12 cellular contexts compared by ENCODE assay signal in the genomic region with DNA sequence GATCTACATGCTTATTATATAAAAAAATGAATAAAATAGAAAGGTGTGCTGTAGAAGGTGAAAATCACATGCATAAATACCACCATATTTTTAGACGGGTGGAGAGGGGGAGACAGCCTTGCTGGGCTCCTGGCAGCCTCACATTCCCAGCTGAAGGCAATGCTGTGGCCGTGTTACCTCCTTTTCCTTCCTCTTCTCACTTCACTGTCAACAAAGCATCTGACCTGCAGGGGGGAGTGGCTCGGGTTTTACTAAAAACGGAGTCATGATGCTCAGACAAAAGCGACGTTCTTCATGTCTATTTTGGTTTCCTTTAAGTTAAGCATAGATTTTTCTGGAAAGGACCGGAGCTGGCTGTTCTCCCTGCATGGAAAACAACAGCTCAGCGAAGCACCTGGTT. TPM values are rescaled to one million over a fixed set of nuclear protein-coding genes. Genes with fewer than 3 reads are reported as not detected.
A peak's percentile ranks its signal among the peaks of the same experiment; 100 is the strongest.
DNase-seq lines count a peak whose midpoint lies in the region; ATAC-seq and TF ChIP-seq lines count a peak whose summit lies in the region.
"Had no signal": no experiment of that assay in that cellular context is flagged by ENCODE, and none has a peak within 500 bp of the region (broad histone marks: within the 10 kb centered on the region; RNA-seq: fewer than 3 reads in every experiment).

No MANE protein-coding gene starts in this region.

- H2AFZ ChIP-seq in hepatocyte: no peak overlapping the region
- H2AFZ ChIP-seq: PC-9 had no signal

- no peaks in the 10 kb centered on the region for H3K36me3 ChIP-seq in HEK293 (ENCODE audit: control insufficient read depth in 2 of 2, insufficient read depth in 1 of 2, low read length in 2 of 2)
- no peaks in the 10 kb centered on the region for H3K36me3 ChIP-seq in hepatocyte (replicated peaks; ENCODE audit: insufficient read depth, low read depth)

- CTCF ChIA-PET in HEK293 (lab: Yijun Ruan, JAX): interaction anchor here (0.8 to 1.0 kb wide), 3 partner anchors 9 to 580 kb away, joined by 3 to 4 read pairs (median 3); no protein-coding TSS in a partner anchor

- H3K27me3 ChIP-seq in hepatocyte: peaks cover 4% of the 10 kb centered on the region

- H4K20me1 ChIP-seq in hepatocyte (ENCODE audit: insufficient read depth, poor library complexity, severe bottlenecking): no peaks in the 10 kb centered on the region

- ATAC-seq in HG02588 (IDR thresholded peaks at IDR 0.05; ENCODE audit: unreplicated experiment): no peak
- ATAC-seq in HG02623 (IDR thresholded peaks at IDR 0.05; ENCODE audit: unreplicated experiment): no peak

- DNase-seq in NCI-H524 (lab: John Stamatoyannopoulos, UW): peak; percentile 40 to 59
- no peak for DNase-seq in NCI-H524 treated with DMSO at 0.1 percent for 48 hours (lab: John Stamatoyannopoulos, UW)
- peak; percentile 60 for DNase-seq in SHP77 treated with DMSO at 0.1 percent for 48 hours (lab: John Stamatoyannopoulos, UW)
- peak; percentile 40 for DNase-seq in left kidney (ENCODE audit: low read depth, low spot score)
- DNase-seq in hepatocyte (ENCODE audit: low spot score): no peak
- DNase-seq: activated CD4-positive, alpha-beta memory T cell treated with anti-CD3 and anti-CD28 coated beads for 36 hours; HCEC 1CT; NCI-H1105 treated with DMSO at 0.1 percent for 48 hours; PC-9 had no signal

- POLR2A ChIA-PET in HEK293 (lab: Yijun Ruan, JAX): interaction anchor here (1.7 kb wide), 1 partner anchor 9 kb away, joined by 3 read pairs; no protein-coding TSS in a partner anchor

- WGBS in hepatocyte (ENCODE audit: low lambda C conversion rate, missing lambda C conversion rate): 34% methylated on average over 8 of the region's 8 CpGs

- H3K4me3 ChIP-seq in HEK293 (ENCODE audit: low read depth, low read length) (no peak overlapping the region), hepatocyte (no peak overlapping the region)
- H3K4me3 ChIP-seq: PC-9 had no signal

- H3K4me1 ChIP-seq in HEK293 (ENCODE audit: control insufficient read depth, insufficient read depth, low read length) (peaks cover 2% of the 10 kb centered on the region; the same call in 1 of the 2 replicates), hepatocyte (ENCODE audit: insufficient read depth) (no peaks in the 10 kb centered on the region)

- H3K27ac ChIP-seq in HEK293 (ENCODE audit: extremely low read depth, low read depth, low read length) (no peak overlapping the region), hepatocyte (no peak overlapping the region)
- H3K27ac ChIP-seq: PC-9 had no signal

- H3K9me2 ChIP-seq in hepatocyte (replicated peaks; ENCODE audit: insufficient read depth): no peaks in the 10 kb centered on the region

- TF ChIP-seq CTCF in HEK293 (tag by site-specific recombination; IDR thresholded peaks at IDR 0.05): no peak
- no peak for TF ChIP-seq CTCF in hepatocyte (IDR thresholded peaks at IDR 0.05; ENCODE audit: poor library complexity)

- no peak overlapping the region for H3K4me2 ChIP-seq in hepatocyte
- H3K4me2 ChIP-seq: PC-9 had no signal

- no peaks in the 10 kb centered on the region for H3K9me3 ChIP-seq in HEK293 (ENCODE audit: control insufficient read depth, insufficient read depth, low read depth, low read length)
- H3K9me3 ChIP-seq in hepatocyte (ENCODE audit: low read depth): no peaks in the 10 kb centered on the region

- H3K79me2 ChIP-seq in hepatocyte: no peaks in the 10 kb centered on the region

TF ChIP-seq in HEK293, 187 proteins besides CTCF, POLR2A, EP300 and RAD21:
- TF ChIP-seq ZNF843 (tag by site-specific recombination; IDR thresholded peaks at IDR 0.05): no peak
- TF ChIP-seq, protein P1, sequence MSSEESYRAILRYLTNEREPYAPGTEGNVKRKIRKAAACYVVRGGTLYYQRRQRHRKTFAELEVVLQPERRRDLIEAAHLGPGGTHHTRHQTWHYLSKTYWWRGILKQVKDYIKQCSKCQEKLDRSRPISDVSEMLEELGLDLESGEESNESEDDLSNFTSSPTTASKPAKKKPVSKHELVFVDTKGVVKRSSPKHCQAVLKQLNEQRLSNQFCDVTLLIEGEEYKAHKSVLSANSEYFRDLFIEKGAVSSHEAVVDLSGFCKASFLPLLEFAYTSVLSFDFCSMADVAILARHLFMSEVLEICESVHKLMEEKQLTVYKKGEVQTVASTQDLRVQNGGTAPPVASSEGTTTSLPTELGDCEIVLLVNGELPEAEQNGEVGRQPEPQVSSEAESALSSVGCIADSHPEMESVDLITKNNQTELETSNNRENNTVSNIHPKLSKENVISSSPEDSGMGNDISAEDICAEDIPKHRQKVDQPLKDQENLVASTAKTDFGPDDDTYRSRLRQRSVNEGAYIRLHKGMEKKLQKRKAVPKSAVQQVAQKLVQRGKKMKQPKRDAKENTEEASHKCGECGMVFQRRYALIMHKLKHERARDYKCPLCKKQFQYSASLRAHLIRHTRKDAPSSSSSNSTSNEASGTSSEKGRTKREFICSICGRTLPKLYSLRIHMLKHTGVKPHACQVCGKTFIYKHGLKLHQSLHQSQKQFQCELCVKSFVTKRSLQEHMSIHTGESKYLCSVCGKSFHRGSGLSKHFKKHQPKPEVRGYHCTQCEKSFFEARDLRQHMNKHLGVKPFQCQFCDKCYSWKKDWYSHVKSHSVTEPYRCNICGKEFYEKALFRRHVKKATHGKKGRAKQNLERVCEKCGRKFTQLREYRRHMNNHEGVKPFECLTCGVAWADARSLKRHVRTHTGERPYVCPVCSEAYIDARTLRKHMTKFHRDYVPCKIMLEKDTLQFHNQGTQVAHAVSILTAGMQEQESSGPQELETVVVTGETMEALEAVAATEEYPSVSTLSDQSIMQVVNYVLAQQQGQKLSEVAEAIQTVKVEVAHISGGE (tag by site-specific recombination; conservative IDR thresholded peaks at IDR 0.05; ENCODE audit: low read depth): peak; percentile 86
- TF ChIP-seq ZSCAN16 (tag by site-specific recombination; IDR thresholded peaks at IDR 0.05): no peak
- no peak for TF ChIP-seq WT1 (tag by site-specific recombination; IDR thresholded peaks at IDR 0.05)

RNA-seq across cellular contexts. Expression of a gene that starts 5.6 kb away (rescaled TPM):
- 11.9 and 20.6 TPM in 2 replicates for total RNA-seq in hepatocyte
- polyA plus RNA-seq in hepatocyte: 12.5 and 14.1 TPM in 2 replicates

Comparison
In these comparisons a context has a peak if more than half of its experiments do, and no peak if none do; other contexts are left out.
1. DNase-seq: peak in NCI-H524 (2 of 2), SHP77 treated with DMSO at 0.1 percent for 48 hours (single experiment) and left kidney (single experiment); none in NCI-H524 treated with DMSO at 0.1 percent for 48 hours (single experiment) and hepatocyte (single experiment).